ENCODE assay signal across 1 cellular context in the genomic region with DNA sequence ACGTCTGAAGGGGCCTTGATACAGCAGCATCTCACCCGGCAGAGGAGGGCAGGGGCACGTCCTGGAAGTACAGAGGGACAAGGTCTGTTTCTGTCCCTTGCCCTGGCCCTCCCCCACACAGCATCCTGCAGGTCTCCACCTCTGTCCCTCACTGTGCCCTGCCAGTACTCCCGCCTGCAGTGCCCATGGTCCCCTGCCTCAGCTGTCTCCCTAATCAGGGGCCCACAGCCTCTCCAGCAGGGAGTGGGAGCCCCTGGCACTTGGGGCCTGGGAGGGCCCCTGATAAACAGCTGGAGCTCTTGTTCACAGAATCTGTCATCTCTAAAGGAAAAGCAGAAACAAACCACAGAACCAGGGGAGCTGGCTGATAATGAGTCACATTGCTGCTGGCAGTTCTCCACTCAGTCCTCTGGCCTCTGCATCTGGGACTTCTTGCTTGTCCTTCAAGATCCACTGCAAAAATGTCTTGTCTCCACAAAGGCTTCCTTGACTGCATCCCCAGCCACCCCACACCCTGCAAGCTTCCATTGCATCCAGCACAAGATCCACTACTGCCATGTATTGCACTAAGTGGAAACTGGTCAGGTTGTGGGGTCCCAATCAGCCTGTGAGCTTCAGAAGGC.
TF ChIP-seq lines count a peak whose summit lies in the region.

No MANE protein-coding gene starts in this region.

TF ChIP-seq in K562, 482 proteins besides CTCF, POLR2A, EP300 and RAD21 (continued from another document and continues in another):
- TF ChIP-seq, protein P1, sequence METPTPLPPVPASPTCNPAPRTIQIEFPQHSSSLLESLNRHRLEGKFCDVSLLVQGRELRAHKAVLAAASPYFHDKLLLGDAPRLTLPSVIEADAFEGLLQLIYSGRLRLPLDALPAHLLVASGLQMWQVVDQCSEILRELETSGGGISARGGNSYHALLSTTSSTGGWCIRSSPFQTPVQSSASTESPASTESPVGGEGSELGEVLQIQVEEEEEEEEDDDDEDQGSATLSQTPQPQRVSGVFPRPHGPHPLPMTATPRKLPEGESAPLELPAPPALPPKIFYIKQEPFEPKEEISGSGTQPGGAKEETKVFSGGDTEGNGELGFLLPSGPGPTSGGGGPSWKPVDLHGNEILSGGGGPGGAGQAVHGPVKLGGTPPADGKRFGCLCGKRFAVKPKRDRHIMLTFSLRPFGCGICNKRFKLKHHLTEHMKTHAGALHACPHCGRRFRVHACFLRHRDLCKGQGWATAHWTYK (CRISPR knock-in tag; IDR thresholded peaks at IDR 0.05): peak; percentile 97
- TF ChIP-seq SLC30A9 (CRISPR knock-in tag; IDR thresholded peaks at IDR 0.05) (no peak), TRIM24 (IDR thresholded peaks at IDR 0.05) (peak; percentile 98), ZNF175 (CRISPR knock-in tag; IDR thresholded peaks at IDR 0.05; ENCODE audit: low read depth) (peak; percentile 83; the same call in 1 of the 2 replicates), MCM7 (IDR thresholded peaks at IDR 0.05) (0 out of 4 replicates have a peak, but pooled peaks of 1 of the 2 experiments have one; percentile 41), ZFX (CRISPR knock-in tag; IDR thresholded peaks at IDR 0.05) (peak; percentile 26; the same call in 1 of the 2 replicates), ZNF75A (CRISPR knock-in tag; IDR thresholded peaks at IDR 0.05) (0 out of 2 replicates have a peak, but pooled peaks have one; percentile 54), RBM34 (IDR thresholded peaks at IDR 0.05; ENCODE audit: borderline replicate concordance, insufficient read depth, low read length) (no peak), ZNF316 (IDR thresholded peaks at IDR 0.05) (no peak), DACH1 (IDR thresholded peaks at IDR 0.05; ENCODE audit: partially characterized antibody) (peak; percentile 99), ZBTB7A (IDR thresholded peaks at IDR 0.05; ENCODE audit: borderline replicate concordance, control insufficient read depth, low read depth, low read length) (peak; percentile 87; the same call in 1 of the 2 replicates), HDAC3 (IDR thresholded peaks at IDR 0.05; ENCODE audit: borderline replicate concordance, partially characterized antibody) (peak; percentile 94), ESRRA (IDR thresholded peaks at IDR 0.05; ENCODE audit: borderline replicate concordance, low read depth) (peak; percentile 84), ZNF764 (CRISPR knock-in tag; IDR thresholded peaks at IDR 0.05; ENCODE audit: low read depth) (no peak), ASH1L (IDR thresholded peaks at IDR 0.05; ENCODE audit: borderline replicate concordance, low read depth, partially characterized antibody) (no peak), EGR1 (conservative IDR thresholded peaks at IDR 0.05) (peak; percentile 83), ZBTB17 (CRISPR knock-in tag; IDR thresholded peaks at IDR 0.05) (peak; percentile 92), NELFE (IDR thresholded peaks at IDR 0.05; ENCODE audit: insufficient read depth, insufficient read length) (no peak), GTF2A2 (tag; IDR thresholded peaks at IDR 0.05) (no peak), ZBTB1 (CRISPR knock-in tag; IDR thresholded peaks at IDR 0.05; ENCODE audit: borderline replicate concordance, low read depth) (peak; percentile 53; the same call in 1 of the 2 replicates), FOXK1 (CRISPR knock-in tag; IDR thresholded peaks at IDR 0.05; ENCODE audit: borderline replicate concordance) (peak; percentile 78; the same call in 1 of the 2 replicates), EP400 (IDR thresholded peaks at IDR 0.05) (peak; percentile 71; the same call in 1 of the 2 replicates), HNRNPL (IDR thresholded peaks at IDR 0.05; ENCODE audit: low read depth, low read length) (peak; percentile 93), NFYB (IDR thresholded peaks at IDR 0.05; ENCODE audit: extremely low read depth, insufficient read length) (no peak), ERF (CRISPR knock-in tag; IDR thresholded peaks at IDR 0.05) (peak; percentile 94), ZNF12 (CRISPR knock-in tag; IDR thresholded peaks at IDR 0.05) (no peak; the same call in 1 of the 2 replicates), ZNF408 (CRISPR knock-in tag; IDR thresholded peaks at IDR 0.05; ENCODE audit: low read depth) (no peak), MAFK (IDR thresholded peaks at IDR 0.05; ENCODE audit: low read length) (peak; percentile 29; the same call in 1 of the 2 replicates), RAD51 (IDR thresholded peaks at IDR 0.05; ENCODE audit: borderline replicate concordance, low read depth) (peak; percentile 56), PRPF4 (IDR thresholded peaks at IDR 0.05; ENCODE audit: insufficient read depth, low read depth, low read length, poor library complexity, severe bottlenecking) (no peak), BRD9 (IDR thresholded peaks at IDR 0.05; ENCODE audit: low read depth, partially characterized antibody) (peak; percentile 40), SAP30 (IDR thresholded peaks at IDR 0.05; ENCODE audit: borderline replicate concordance, insufficient read depth, low read depth, low read length, poor library complexity, severe bottlenecking) (peak; percentile 57), JUN (IDR thresholded peaks at IDR 0.05; ENCODE audit: borderline replicate concordance, low read depth, low read length) (peak; percentile 96), JUN (CRISPR knock-in tag; IDR thresholded peaks at IDR 0.05; ENCODE audit: borderline replicate concordance) (0 out of 2 replicates have a peak, but pooled peaks have one; percentile 76), DPF2 (IDR thresholded peaks at IDR 0.05) (peak; percentile 99), HMG20B (CRISPR knock-in tag; IDR thresholded peaks at IDR 0.05) (no peak), CHD2 (IDR thresholded peaks at IDR 0.05; ENCODE audit: low read depth, low read length) (no peak), SP1 (CRISPR knock-in tag; IDR thresholded peaks at IDR 0.05) (peak; percentile 77; the same call in 1 of the 2 replicates), NCOA1 (IDR thresholded peaks at IDR 0.05; ENCODE audit: low read depth) (peak; percentile 92; the same call in 1 of the 2 replicates), CBX2 (IDR thresholded peaks at IDR 0.05; ENCODE audit: insufficient read depth, low read length, poor library complexity, severe bottlenecking) (no peak), THRAP3 (IDR thresholded peaks at IDR 0.05; ENCODE audit: borderline replicate concordance) (no peak; the same call in 1 of the 2 replicates), ETV1 (tag; conservative IDR thresholded peaks at IDR 0.05; ENCODE audit: low read depth) (peak; percentile 65), HCFC1 (IDR thresholded peaks at IDR 0.05; ENCODE audit: low read depth, low read length) (0 out of 2 replicates have a peak, but pooled peaks have one; percentile 22), ARID2 (IDR thresholded peaks at IDR 0.05) (no peak), ZNF644 (tag; IDR thresholded peaks at IDR 0.05; ENCODE audit: low read depth) (peak; percentile 90), ZNF57 (CRISPR knock-in tag; IDR thresholded peaks at IDR 0.05) (peak; percentile 75; the same call in 1 of the 2 replicates), KDM1A (IDR thresholded peaks at IDR 0.05) (peak; percentile 97 to 98), CREM (IDR thresholded peaks at IDR 0.05; ENCODE audit: low read depth) (peak; percentile 64; the same call in 1 of the 2 replicates), ARID1B (IDR thresholded peaks at IDR 0.05) (peak; percentile 99), CREB1 (IDR thresholded peaks at IDR 0.05) (peak; percentile 80), CREB1 (CRISPR knock-in tag; IDR thresholded peaks at IDR 0.05) (peak; percentile 51), HSF4 (CRISPR knock-in tag; IDR thresholded peaks at IDR 0.05; ENCODE audit: borderline replicate concordance) (peak; percentile 70; the same call in 1 of the 2 replicates)
- TF ChIP-seq, protein P2, sequence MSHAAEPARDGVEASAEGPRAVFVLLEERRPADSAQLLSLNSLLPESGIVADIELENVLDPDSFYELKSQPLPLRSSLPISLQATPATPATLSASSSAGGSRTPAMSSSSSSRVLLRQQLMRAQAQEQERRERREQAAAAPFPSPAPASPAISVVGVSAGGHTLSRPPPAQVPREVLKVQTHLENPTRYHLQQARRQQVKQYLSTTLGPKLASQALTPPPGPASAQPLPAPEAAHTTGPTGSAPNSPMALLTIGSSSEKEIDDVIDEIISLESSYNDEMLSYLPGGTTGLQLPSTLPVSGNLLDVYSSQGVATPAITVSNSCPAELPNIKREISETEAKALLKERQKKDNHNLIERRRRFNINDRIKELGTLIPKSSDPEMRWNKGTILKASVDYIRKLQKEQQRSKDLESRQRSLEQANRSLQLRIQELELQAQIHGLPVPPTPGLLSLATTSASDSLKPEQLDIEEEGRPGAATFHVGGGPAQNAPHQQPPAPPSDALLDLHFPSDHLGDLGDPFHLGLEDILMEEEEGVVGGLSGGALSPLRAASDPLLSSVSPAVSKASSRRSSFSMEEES (CRISPR knock-in tag; IDR thresholded peaks at IDR 0.05): 0 out of 2 replicates have a peak, but pooled peaks have one; percentile 2
- TF ChIP-seq, protein P3, sequence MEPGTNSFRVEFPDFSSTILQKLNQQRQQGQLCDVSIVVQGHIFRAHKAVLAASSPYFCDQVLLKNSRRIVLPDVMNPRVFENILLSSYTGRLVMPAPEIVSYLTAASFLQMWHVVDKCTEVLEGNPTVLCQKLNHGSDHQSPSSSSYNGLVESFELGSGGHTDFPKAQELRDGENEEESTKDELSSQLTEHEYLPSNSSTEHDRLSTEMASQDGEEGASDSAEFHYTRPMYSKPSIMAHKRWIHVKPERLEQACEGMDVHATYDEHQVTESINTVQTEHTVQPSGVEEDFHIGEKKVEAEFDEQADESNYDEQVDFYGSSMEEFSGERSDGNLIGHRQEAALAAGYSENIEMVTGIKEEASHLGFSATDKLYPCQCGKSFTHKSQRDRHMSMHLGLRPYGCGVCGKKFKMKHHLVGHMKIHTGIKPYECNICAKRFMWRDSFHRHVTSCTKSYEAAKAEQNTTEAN (CRISPR knock-in tag; IDR thresholded peaks at IDR 0.05): 0 out of 2 replicates have a peak, but pooled peaks have one; percentile 47
- TF ChIP-seq, protein P4, sequence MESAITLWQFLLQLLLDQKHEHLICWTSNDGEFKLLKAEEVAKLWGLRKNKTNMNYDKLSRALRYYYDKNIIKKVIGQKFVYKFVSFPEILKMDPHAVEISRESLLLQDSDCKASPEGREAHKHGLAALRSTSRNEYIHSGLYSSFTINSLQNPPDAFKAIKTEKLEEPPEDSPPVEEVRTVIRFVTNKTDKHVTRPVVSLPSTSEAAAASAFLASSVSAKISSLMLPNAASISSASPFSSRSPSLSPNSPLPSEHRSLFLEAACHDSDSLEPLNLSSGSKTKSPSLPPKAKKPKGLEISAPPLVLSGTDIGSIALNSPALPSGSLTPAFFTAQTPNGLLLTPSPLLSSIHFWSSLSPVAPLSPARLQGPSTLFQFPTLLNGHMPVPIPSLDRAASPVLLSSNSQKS (CRISPR knock-in tag; IDR thresholded peaks at IDR 0.05): no peak
- TF ChIP-seq, protein P5, sequence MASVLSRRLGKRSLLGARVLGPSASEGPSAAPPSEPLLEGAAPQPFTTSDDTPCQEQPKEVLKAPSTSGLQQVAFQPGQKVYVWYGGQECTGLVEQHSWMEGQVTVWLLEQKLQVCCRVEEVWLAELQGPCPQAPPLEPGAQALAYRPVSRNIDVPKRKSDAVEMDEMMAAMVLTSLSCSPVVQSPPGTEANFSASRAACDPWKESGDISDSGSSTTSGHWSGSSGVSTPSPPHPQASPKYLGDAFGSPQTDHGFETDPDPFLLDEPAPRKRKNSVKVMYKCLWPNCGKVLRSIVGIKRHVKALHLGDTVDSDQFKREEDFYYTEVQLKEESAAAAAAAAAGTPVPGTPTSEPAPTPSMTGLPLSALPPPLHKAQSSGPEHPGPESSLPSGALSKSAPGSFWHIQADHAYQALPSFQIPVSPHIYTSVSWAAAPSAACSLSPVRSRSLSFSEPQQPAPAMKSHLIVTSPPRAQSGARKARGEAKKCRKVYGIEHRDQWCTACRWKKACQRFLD (CRISPR knock-in tag; IDR thresholded peaks at IDR 0.05): peak; percentile 96
- TF ChIP-seq, protein P6, sequence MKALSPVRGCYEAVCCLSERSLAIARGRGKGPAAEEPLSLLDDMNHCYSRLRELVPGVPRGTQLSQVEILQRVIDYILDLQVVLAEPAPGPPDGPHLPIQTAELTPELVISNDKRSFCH (CRISPR knock-in tag; IDR thresholded peaks at IDR 0.05): no peak
- TF ChIP-seq, protein P6 (tag; IDR thresholded peaks at IDR 0.05): peak; percentile 95
- TF ChIP-seq, protein P7, sequence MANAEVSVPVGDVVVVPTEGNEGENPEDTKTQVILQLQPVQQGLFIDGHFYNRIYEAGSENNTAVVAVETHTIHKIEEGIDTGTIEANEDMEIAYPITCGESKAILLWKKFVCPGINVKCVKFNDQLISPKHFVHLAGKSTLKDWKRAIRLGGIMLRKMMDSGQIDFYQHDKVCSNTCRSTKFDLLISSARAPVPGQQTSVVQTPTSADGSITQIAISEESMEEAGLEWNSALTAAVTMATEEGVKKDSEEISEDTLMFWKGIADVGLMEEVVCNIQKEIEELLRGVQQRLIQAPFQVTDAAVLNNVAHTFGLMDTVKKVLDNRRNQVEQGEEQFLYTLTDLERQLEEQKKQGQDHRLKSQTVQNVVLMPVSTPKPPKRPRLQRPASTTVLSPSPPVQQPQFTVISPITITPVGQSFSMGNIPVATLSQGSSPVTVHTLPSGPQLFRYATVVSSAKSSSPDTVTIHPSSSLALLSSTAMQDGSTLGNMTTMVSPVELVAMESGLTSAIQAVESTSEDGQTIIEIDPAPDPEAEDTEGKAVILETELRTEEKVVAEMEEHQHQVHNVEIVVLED (CRISPR knock-in tag; IDR thresholded peaks at IDR 0.05): peak; percentile 51
- TF ChIP-seq, protein P8, sequence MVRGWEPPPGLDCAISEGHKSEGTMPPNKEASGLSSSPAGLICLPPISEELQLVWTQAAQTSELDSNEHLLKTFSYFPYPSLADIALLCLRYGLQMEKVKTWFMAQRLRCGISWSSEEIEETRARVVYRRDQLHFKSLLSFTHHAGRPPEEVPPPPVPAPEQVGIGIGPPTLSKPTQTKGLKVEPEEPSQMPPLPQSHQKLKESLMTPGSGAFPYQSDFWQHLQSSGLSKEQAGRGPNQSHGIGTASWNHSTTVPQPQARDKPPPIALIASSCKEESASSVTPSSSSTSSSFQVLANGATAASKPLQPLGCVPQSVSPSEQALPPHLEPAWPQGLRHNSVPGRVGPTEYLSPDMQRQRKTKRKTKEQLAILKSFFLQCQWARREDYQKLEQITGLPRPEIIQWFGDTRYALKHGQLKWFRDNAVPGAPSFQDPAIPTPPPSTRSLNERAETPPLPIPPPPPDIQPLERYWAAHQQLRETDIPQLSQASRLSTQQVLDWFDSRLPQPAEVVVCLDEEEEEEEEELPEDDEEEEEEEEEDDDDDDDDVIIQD (CRISPR knock-in tag; IDR thresholded peaks at IDR 0.05): 0 out of 2 replicates have a peak, but pooled peaks have one; percentile 28
- TF ChIP-seq, protein P9, sequence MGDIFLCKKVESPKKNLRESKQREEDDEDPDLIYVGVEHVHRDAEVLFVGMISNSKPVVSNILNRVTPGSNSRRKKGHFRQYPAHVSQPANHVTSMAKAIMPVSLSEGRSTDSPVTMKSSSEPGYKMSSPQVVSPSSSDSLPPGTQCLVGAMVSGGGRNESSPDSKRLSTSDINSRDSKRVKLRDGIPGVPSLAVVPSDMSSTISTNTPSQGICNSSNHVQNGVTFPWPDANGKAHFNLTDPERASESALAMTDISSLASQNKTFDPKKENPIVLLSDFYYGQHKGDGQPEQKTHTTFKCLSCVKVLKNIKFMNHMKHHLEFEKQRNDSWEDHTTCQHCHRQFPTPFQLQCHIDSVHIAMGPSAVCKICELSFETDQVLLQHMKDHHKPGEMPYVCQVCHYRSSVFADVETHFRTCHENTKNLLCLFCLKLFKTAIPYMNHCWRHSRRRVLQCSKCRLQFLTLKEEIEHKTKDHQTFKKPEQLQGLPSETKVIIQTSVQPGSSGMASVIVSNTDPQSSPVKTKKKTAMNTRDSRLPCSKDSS (IDR thresholded peaks at IDR 0.05; ENCODE audit: low read depth, partially characterized antibody): no peak
